15 cellular contexts compared by ENCODE assay signal in the genomic region with DNA sequence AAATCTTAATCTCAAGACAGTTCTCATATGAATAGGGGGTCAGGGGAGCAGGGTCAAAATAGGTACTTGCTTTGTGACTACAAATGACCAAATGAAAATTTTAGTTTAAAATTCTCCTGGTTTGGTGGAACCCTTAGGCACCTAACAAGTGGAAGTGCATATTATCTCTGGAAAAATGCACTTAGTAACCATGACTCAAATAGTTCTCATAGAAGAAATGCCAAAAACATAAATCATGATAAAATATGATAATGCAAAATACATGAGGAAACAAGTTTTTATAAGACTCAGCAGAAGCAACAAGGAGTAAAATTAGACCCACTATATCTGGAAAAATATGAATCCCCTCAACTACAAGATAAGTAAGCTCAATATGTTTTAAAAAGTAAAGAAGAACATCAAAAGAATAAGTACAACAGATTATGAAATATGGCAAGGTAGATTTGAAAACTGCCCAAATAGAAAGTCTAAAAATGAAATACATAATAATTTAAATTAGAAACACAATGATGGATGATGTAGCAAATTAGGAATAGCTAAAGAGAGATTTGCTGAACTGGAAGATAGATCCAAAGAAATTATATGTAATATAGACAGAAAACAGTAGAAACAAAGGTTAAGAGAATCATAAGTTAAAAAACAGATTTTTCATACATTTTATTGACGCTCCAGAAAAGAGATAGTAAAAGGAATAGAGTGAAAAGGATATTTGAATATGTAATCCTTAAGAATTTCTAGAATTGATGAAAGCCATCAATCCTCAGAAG.
DNase-seq lines count a peak whose midpoint lies in the region; TF ChIP-seq lines count a peak whose summit lies in the region.
"Had no signal": no experiment of that assay in that cellular context is flagged by ENCODE, and none has a peak within 500 bp of the region (broad histone marks: within the 10 kb centered on the region; RNA-seq: fewer than 3 reads in every experiment).

No MANE protein-coding gene starts in this region.

- DNase-seq in EL (peak; percentile 34), RWPE1 (ENCODE audit: low spot score) (peak; percentile 11), choroid plexus epithelial cell (ENCODE audit: low read depth) (peak; percentile 20), hepatic stellate cell (ENCODE audit: low spot score) (peak; percentile 29), OCI-M2 (lab: John Stamatoyannopoulos, UW; ENCODE audit: unreplicated experiment) (no peak), NCI-H128 (lab: John Stamatoyannopoulos, UW; ENCODE audit: unreplicated experiment) (no peak), SJCRH30 (no peak)
- DNase-seq in activated CD4-positive, alpha-beta T cell treated with anti-CD3 and anti-CD28 coated beads for 48 hours: no peak
- DNase-seq: CD4-positive, alpha-beta memory T cell; DMS53; GOT3; NCI-H1105; NCI-H1694; NCI-H2081 treated with DMSO at 0.1 percent for 48 hours; NCI-H748 treated with DMSO at 0.1 percent for 48 hours had no signal

- H3K27ac ChIP-seq in RWPE1 (no peak overlapping the region), SJCRH30 (no peak overlapping the region)

- no peaks in the 10 kb centered on the region for H3K36me3 ChIP-seq in SJCRH30

- H3K4me1 ChIP-seq in SJCRH30: no peaks in the 10 kb centered on the region

- H3K9me3 ChIP-seq in SJCRH30 (replicated peaks): no peaks in the 10 kb centered on the region

- H3K4me3 ChIP-seq in choroid plexus epithelial cell (ENCODE audit: low read depth, low read length): no peak overlapping the region
- H3K4me3 ChIP-seq in SJCRH30: no peak overlapping the region

- POLR2A ChIA-PET in RWPE1 (lab: Yijun Ruan, JAX; ENCODE audit: low non-redundant PET): no interaction called here

- CTCF ChIA-PET in RWPE1 (lab: Yijun Ruan, JAX): no interaction called here

- H3K27me3 ChIP-seq in SJCRH30: no peaks in the 10 kb centered on the region

- no peak for TF ChIP-seq CTCF in RWPE1 (conservative IDR thresholded peaks at IDR 0.05; ENCODE audit: low read depth)
- no peak for TF ChIP-seq CTCF in choroid plexus epithelial cell (conservative IDR thresholded peaks at IDR 0.05; ENCODE audit: low read depth, low read length)

Comparison
In these comparisons a context has a peak if more than half of its experiments do, and no peak if none do; other contexts are left out.
1. DNase-seq: peak in EL (single experiment), RWPE1 (single experiment), choroid plexus epithelial cell (single experiment) and hepatic stellate cell (single experiment); none in OCI-M2 (single experiment), NCI-H128 (single experiment), activated CD4-positive, alpha-beta T cell treated with anti-CD3 and anti-CD28 coated beads for 48 hours (single experiment) and SJCRH30 (0 of 2).